Comparison of ENCODE assay signal across 30 cellular contexts in the genomic region with DNA sequence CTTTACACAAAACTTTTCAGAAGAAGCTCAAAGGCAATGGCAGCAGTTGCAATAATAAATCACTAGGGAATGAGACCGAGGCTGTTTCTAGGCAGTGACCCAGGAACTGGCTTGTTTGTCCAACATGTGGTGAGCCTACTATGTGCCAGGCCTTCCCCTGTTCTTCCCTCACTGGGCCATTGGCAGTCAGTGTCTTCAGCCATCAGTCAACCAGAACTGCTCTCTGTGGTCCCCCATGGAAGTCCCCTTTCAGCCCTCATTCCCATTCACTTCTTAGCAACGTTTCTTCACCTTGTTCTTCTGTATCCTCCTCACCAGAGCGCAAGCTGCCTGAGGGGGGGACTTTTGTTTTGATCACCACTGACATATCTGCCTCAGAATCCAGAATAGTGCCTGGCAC.
"Had no signal": no experiment of that assay in that cellular context is flagged by ENCODE, and none has a peak within 500 bp of the region (broad histone marks: within the 10 kb centered on the region; RNA-seq: fewer than 3 reads in every experiment).

No MANE protein-coding gene starts in this region.

- H3K36me3 ChIP-seq: cardiac muscle cell, colonic mucosa, gastroesophageal sphincter, neural progenitor cell, thoracic aorta, uterus had no signal

- H3K4me3 ChIP-seq: cardiac muscle cell, colonic mucosa, dorsolateral prefrontal cortex, gastroesophageal sphincter, neural progenitor cell, thoracic aorta, uterus had no signal

- H3K4me1 Mint-ChIP-seq: immature natural killer cell had no signal

- H3K27ac ChIP-seq: cardiac muscle cell, colonic mucosa, dorsolateral prefrontal cortex, gastroesophageal sphincter, neural progenitor cell, thoracic aorta, uterus had no signal

- ATAC-seq: activated CD8-positive, alpha-beta T cell treated with anti-CD3 and anti-CD28 coated beads for 36 hours; gastroesophageal sphincter; natural killer cell; right cardiac atrium; stimulated activated naive CD8-positive, alpha-beta T cell treated with anti-CD3 and anti-CD28 coated beads, Interleukin-15, Interleukin-2, amounts not matched to agents 100 U/mL and 50 U/mL, for 24 hours; T-cell had no signal

- DNase-seq: activated B cell treated with CpG ODN at 0.5 μM for 24 hours; activated CD4-positive, alpha-beta T cell treated with anti-CD3 and anti-CD28 coated beads, Interleukin-2, amount 50 U/mL, for 1 hour; activated CD8-positive, alpha-beta T cell treated with anti-CD3 and anti-CD28 coated beads for 36 hours; activated gamma-delta T cell treated with Interleukin-2 at 50 U/mL for 16 hours; activated T-cell treated with anti-CD3 and anti-CD28 coated beads, Interleukin-2, amount 50 U/mL, for 1 hour; cerebellar nuclear complex; colonic mucosa; dorsolateral prefrontal cortex; effector memory CD4-positive, alpha-beta T cell; erythroblast; hypothalamus; immature natural killer cell; natural killer cell; occipital lobe; posterior cingulate gyrus; right cardiac atrium; stimulated activated CD4-positive, alpha-beta T cell treated with anti-CD3 and anti-CD28 coated beads, Interleukin-15, amount 100 ng/mL, for 24 hours; stimulated activated CD4-positive, alpha-beta T cell treated with anti-CD3 and anti-CD28 coated beads, Interleukin-2, amount 100 ng/mL, for 24 hours; stimulated activated naive CD8-positive, alpha-beta T cell treated with anti-CD3 and anti-CD28 coated beads, Interleukin-15, Interleukin-2, amounts not matched to agents 100 U/mL and 50 U/mL, for 24 hours; T-cell; trophoblast cell; uterus had no signal

- H3K9me3 ChIP-seq: colonic mucosa, thoracic aorta, uterus had no signal

- H3K9me3 Mint-ChIP-seq: activated CD8-positive, alpha-beta T cell treated with anti-CD3 and anti-CD28 coated beads for 36 hours; activated T-helper 1 cell treated with anti-CD3 and anti-CD28 coated beads, Interleukin-12 subunit alpha, Interleukin-12 subunit beta, Interleukin-2, Interleukin-4 antibody, amounts not matched to agents 30 ng/mL and 10 ng/mL and 1 ng/mL, durations not matched to agents 14 hours and 24 hours and 36 hours; immature natural killer cell; natural killer cell; T-cell; T-helper 2 cell treated with Interferon-gamma antibody and Interleukin-4, amounts not matched to agents 5 μg/mL and 100 μg/mL, for 36 hours had no signal

- H3K9ac ChIP-seq: neural progenitor cell had no signal

- H3K4me1 ChIP-seq: colonic mucosa, gastroesophageal sphincter, uterus had no signal

- H3K4me3 Mint-ChIP-seq: activated B cell treated with CpG ODN at 0.5 μM for 24 hours; activated CD8-positive, alpha-beta T cell treated with anti-CD3 and anti-CD28 coated beads for 36 hours; activated naive CD8-positive, alpha-beta T cell; activated T-helper 1 cell treated with anti-CD3 and anti-CD28 coated beads, Interleukin-12 subunit alpha, Interleukin-12 subunit beta, Interleukin-2, Interleukin-4 antibody, amounts not matched to agents 30 ng/mL and 10 ng/mL and 1 ng/mL, durations not matched to agents 14 hours and 24 hours and 36 hours; brain; immature natural killer cell; natural killer cell; neural progenitor cell; T-cell; T-helper 2 cell treated with Interferon-gamma antibody and Interleukin-4, amounts not matched to agents 5 μg/mL and 100 μg/mL, for 36 hours had no signal

- H3K27me3 ChIP-seq: colonic mucosa, dorsolateral prefrontal cortex, uterus had no signal

- H3K36me3 Mint-ChIP-seq: activated naive CD8-positive, alpha-beta T cell; brain; immature natural killer cell; natural killer cell; neural progenitor cell; T-cell had no signal

- H3K27ac Mint-ChIP-seq: activated B cell treated with CpG ODN at 0.5 μM for 24 hours; activated CD8-positive, alpha-beta T cell treated with anti-CD3 and anti-CD28 coated beads for 36 hours; activated naive CD8-positive, alpha-beta T cell; activated T-helper 1 cell treated with anti-CD3 and anti-CD28 coated beads, Interleukin-12 subunit alpha, Interleukin-12 subunit beta, Interleukin-2, Interleukin-4 antibody, amounts not matched to agents 30 ng/mL and 10 ng/mL and 1 ng/mL, durations not matched to agents 14 hours and 24 hours and 36 hours; brain; immature natural killer cell; natural killer cell; T-cell; T-helper 2 cell treated with Interferon-gamma antibody and Interleukin-4, amounts not matched to agents 5 μg/mL and 100 μg/mL, for 36 hours had no signal
